In the genomic region with DNA sequence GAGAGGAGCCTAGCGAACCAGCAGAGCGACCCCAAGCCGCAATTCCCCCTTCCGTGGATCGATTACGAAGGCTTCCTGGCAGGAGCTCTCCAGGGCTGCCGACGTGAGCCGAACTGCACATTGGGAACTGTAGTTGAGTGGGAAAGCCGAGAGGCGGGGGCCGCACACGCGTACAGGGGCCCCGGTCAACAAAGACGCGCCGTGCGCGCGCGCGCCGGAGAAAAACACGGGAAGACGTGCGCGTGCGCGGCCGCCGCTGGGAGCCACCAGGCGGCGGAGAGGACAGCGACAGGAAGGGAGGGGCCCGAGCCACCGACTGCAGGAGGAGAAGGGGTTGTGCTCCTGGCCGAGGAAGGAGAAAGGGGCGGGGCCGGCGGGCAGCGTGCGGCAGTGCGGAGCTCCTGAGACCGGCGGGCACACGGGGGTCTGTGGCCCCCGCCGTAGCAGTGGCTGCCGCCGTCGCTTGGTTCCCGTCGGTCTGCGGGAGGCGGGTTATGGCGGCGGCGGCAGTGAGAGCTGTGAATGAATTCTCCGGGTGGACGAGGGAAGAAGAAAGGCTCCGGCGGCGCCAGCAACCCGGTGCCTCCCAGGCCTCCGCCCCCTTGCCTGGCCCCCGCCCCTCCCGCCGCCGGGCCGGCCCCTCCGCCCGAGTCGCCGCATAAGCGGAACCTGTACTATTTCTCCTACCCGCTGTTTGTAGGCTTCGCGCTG, we compare ENCODE assay signal across 8 cellular contexts. TPM values are rescaled to one million over a fixed set of nuclear protein-coding genes. Genes with fewer than 3 reads are reported as not detected.
DNase-seq lines count a peak whose midpoint lies in the region; ATAC-seq and TF ChIP-seq lines count a peak whose summit lies in the region.

A gene with protein sequence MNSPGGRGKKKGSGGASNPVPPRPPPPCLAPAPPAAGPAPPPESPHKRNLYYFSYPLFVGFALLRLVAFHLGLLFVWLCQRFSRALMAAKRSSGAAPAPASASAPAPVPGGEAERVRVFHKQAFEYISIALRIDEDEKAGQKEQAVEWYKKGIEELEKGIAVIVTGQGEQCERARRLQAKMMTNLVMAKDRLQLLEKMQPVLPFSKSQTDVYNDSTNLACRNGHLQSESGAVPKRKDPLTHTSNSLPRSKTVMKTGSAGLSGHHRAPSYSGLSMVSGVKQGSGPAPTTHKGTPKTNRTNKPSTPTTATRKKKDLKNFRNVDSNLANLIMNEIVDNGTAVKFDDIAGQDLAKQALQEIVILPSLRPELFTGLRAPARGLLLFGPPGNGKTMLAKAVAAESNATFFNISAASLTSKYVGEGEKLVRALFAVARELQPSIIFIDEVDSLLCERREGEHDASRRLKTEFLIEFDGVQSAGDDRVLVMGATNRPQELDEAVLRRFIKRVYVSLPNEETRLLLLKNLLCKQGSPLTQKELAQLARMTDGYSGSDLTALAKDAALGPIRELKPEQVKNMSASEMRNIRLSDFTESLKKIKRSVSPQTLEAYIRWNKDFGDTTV (plus strand): TSS at position 247 of the 711 bp plus-strand sequence. CDS start 276 bp downstream, at position 523.

- peak within 1 kb of the TSS; percentile 92 to 97 (median 96) for H3K27ac Mint-ChIP-seq in CD14-positive monocyte
- peak within 1 kb of the TSS; percentile 94 for H3K27ac Mint-ChIP-seq in activated CD4-positive, alpha-beta T cell treated with anti-CD3 and anti-CD28 coated beads, Interleukin-2, amount 10 ng/mL, durations not matched to agents 7 days and 5 days

- peak; percentile 93 for ATAC-seq in GM19351 (IDR thresholded peaks at IDR 0.05; ENCODE audit: unreplicated experiment)
- ATAC-seq in HG03521 (IDR thresholded peaks at IDR 0.05; ENCODE audit: unreplicated experiment) = peak; percentile 97
- ATAC-seq in left colon = peak; percentile 93

- H3K9me3 Mint-ChIP-seq in CD14-positive monocyte = peaks cover 0 to 3% (median 0%) of the 10 kb centered on the region in 7 donors
- H3K9me3 Mint-ChIP-seq in activated CD4-positive, alpha-beta T cell treated with anti-CD3 and anti-CD28 coated beads, Interleukin-2, amount 10 ng/mL, durations not matched to agents 7 days and 5 days = no peaks in the 10 kb centered on the region

- intact Hi-C loops in CD14-positive monocyte (cut with micrococcal nuclease) (loop anchor here (5.0 to 10.0 kb wide), 3 partner anchors 56 to 71 kb away; no protein-coding TSS in a partner anchor), left colon (cut with DNase I, micrococcal nuclease) (loop anchor here in 1 of 2 donors (10.0 kb wide), 1 partner anchor 91 kb away; no protein-coding TSS in a partner anchor)

- POLR2A ChIA-PET in activated CD4-positive, alpha-beta T cell treated with anti-CD3 and anti-CD28 coated beads, Interleukin-2, amount 10 ng/mL, durations not matched to agents 7 days and 5 days (lab: Charles Lee) = interaction anchor here (1.0 to 1.5 kb wide), 3 partner anchors 24 to 102 kb away, joined by 3 to 9 read pairs (median 3); a partner anchor contains a TSS

- DNase-seq in CD14-positive monocyte (ENCODE audit: low spot score) (peak; percentile 95), NCI-H69 (lab: John Stamatoyannopoulos, UW) (peak; percentile 97), cortex of kidney (lab: John Stamatoyannopoulos, UW) (peak; percentile 59), left colon (peak; percentile 97 to 99)
- DNase-seq in activated CD4-positive, alpha-beta T cell treated with anti-CD3 and anti-CD28 coated beads, Interleukin-2, amount 10 ng/mL, durations not matched to agents 7 days and 5 days = peak; percentile 96
- peak; percentile 97 for DNase-seq in stimulated activated CD4-positive, alpha-beta T cell treated with anti-CD3 and anti-CD28 coated beads, Interleukin-1b, Interleukin-23, amount 100 ng/mL, for 48 hours

- TF ChIP-seq CTCF in CD14-positive monocyte (IDR thresholded peaks at IDR 0.05) = peak; percentile 45

- peak within 1 kb of the TSS; percentile 98 for H3K4me3 Mint-ChIP-seq in CD14-positive monocyte
- H3K4me3 Mint-ChIP-seq in activated CD4-positive, alpha-beta T cell treated with anti-CD3 and anti-CD28 coated beads, Interleukin-2, amount 10 ng/mL, durations not matched to agents 7 days and 5 days = peak within 1 kb of the TSS; percentile 89

- CTCF ChIA-PET in activated CD4-positive, alpha-beta T cell treated with anti-CD3 and anti-CD28 coated beads, Interleukin-2, amount 10 ng/mL, durations not matched to agents 7 days and 5 days (lab: Charles Lee) = interaction anchor here (0.9 to 1.8 kb wide), 9 partner anchors 9 to 202 kb away, joined by 3 to 5 read pairs (median 4); a partner anchor contains a TSS

- peaks cover 29% of the 10 kb centered on the region for H3K4me1 Mint-ChIP-seq in CD14-positive monocyte
- H3K4me1 Mint-ChIP-seq in activated CD4-positive, alpha-beta T cell treated with anti-CD3 and anti-CD28 coated beads, Interleukin-2, amount 10 ng/mL, durations not matched to agents 7 days and 5 days = peaks cover 24% of the 10 kb centered on the region

- H3K27me3 Mint-ChIP-seq in CD14-positive monocyte (ENCODE audit: low read depth in 3 of 3) = peaks cover 0 to 4% (median 0%) of the 10 kb centered on the region in 3 donors
- H3K27me3 Mint-ChIP-seq in activated CD4-positive, alpha-beta T cell treated with anti-CD3 and anti-CD28 coated beads, Interleukin-2, amount 10 ng/mL, durations not matched to agents 7 days and 5 days = no peaks in the 10 kb centered on the region

- peaks cover 8% of the 10 kb centered on the region in 2 donors for H3K36me3 Mint-ChIP-seq in CD14-positive monocyte
- peaks cover 9% of the 10 kb centered on the region for H3K36me3 Mint-ChIP-seq in activated CD4-positive, alpha-beta T cell treated with anti-CD3 and anti-CD28 coated beads, Interleukin-2, amount 10 ng/mL, durations not matched to agents 7 days and 5 days (ENCODE audit: low read depth)

RNA-seq across cellular contexts. Expression of the gene that starts here (rescaled TPM):
- 10 to 100 TPM; 14.0 to 17.4 TPM for polyA plus RNA-seq in CD14-positive monocyte
- total RNA-seq in activated CD4-positive, alpha-beta T cell treated with anti-CD3 and anti-CD28 coated beads, Interleukin-2, amount 10 ng/mL, durations not matched to agents 7 days and 5 days = 10 to 100 TPM; 22.4 to 25.2 TPM
- 10 to 100 TPM; 18.6 TPM for total RNA-seq in left colon

Comparison
In these comparisons a context has a peak if more than half of its experiments do, and no peak if none do; other contexts are left out.
1. Peak in every context shown above with its lines: DNase-seq and ATAC-seq.